Comparison of ENCODE assay signal across 15 cellular contexts in genomic region chr3:11627612-11628011, GRCh38. TPM values are rescaled to one million over a fixed set of nuclear protein-coding genes. Genes with fewer than 3 reads are reported as not detected.
A peak's percentile ranks its signal among the peaks of the same experiment; 100 is the strongest.
DNase-seq lines count a peak whose midpoint lies in the region; ATAC-seq and TF ChIP-seq lines count a peak whose summit lies in the region.
"Had no signal": no experiment of that assay in that cellular context is flagged by ENCODE, and none has a peak within 500 bp of the region (broad histone marks: within the 10 kb centered on the region; RNA-seq: fewer than 3 reads in every experiment).

No MANE protein-coding gene starts in this region.

- H3K9me3 ChIP-seq in HEK293 (ENCODE audit: control insufficient read depth, insufficient read depth, low read depth, low read length), result no peaks in the 10 kb centered on the region
- H3K9me3 ChIP-seq: A549, BE2C had no signal

- no peaks in the 10 kb centered on the region for H3K27me3 Mint-ChIP-seq in activated naive CD8-positive, alpha-beta T cell treated with anti-CD3 and anti-CD28 coated beads, Interleukin-2, amount 50 U/mL, for 24 hours
- H3K27me3 Mint-ChIP-seq: CD4-positive, alpha-beta memory T cell; IgD-negative memory B cell had no signal

- no peak for ATAC-seq in activated naive CD8-positive, alpha-beta T cell treated with anti-CD3 and anti-CD28 coated beads, Interleukin-2, amount 50 U/mL, for 24 hours
- ATAC-seq in left colon, result peak; percentile 73
- no peak for ATAC-seq in HG02571 (IDR thresholded peaks at IDR 0.05; ENCODE audit: unreplicated experiment)
- ATAC-seq: A549 had no signal

- peak overlapping the region; percentile 44 for H3K27ac Mint-ChIP-seq in activated naive CD8-positive, alpha-beta T cell treated with anti-CD3 and anti-CD28 coated beads, Interleukin-2, amount 50 U/mL, for 24 hours
- H3K27ac Mint-ChIP-seq: IgD-negative memory B cell had no signal

- H3K4me1 Mint-ChIP-seq in activated naive CD8-positive, alpha-beta T cell treated with anti-CD3 and anti-CD28 coated beads, Interleukin-2, amount 50 U/mL, for 24 hours, result peaks cover 82% of the 10 kb centered on the region

- DNase-seq in NCI-H526 (lab: John Stamatoyannopoulos, UW) (peak; percentile 65 to 75), left colon (no peak), GM19240 (ENCODE audit: insufficient read length, low spot score) (no peak), NCI-H748 treated with DMSO at 0.1 percent for 48 hours (lab: John Stamatoyannopoulos, UW) (no peak)
- no peak for DNase-seq in activated naive CD8-positive, alpha-beta T cell treated with anti-CD3 and anti-CD28 coated beads, Interleukin-2, amount 50 U/mL, for 24 hours
- DNase-seq: BE2C; CD4-positive, alpha-beta memory T cell; COR-L47; GF-D8; HCEC 1CT had no signal

- no peak for TF ChIP-seq CTCF in HEK293 (tag by site-specific recombination; IDR thresholded peaks at IDR 0.05)

- no peak overlapping the region for H3K27ac ChIP-seq in HEK293 (ENCODE audit: extremely low read depth, low read depth, low read length)
- H3K27ac ChIP-seq: A549, C4-2B had no signal

- no peaks in the 10 kb centered on the region for H3K9me3 Mint-ChIP-seq in activated naive CD8-positive, alpha-beta T cell treated with anti-CD3 and anti-CD28 coated beads, Interleukin-2, amount 50 U/mL, for 24 hours
- H3K9me3 Mint-ChIP-seq: CD4-positive, alpha-beta memory T cell; IgD-negative memory B cell had no signal

- peaks cover 16% of the 10 kb centered on the region for H3K36me3 Mint-ChIP-seq in activated naive CD8-positive, alpha-beta T cell treated with anti-CD3 and anti-CD28 coated beads, Interleukin-2, amount 50 U/mL, for 24 hours (ENCODE audit: low read depth)

- POLR2A ChIA-PET in HEK293 (lab: Yijun Ruan, JAX), result no interaction called here

- CTCF ChIA-PET in HEK293 (lab: Yijun Ruan, JAX), result interaction anchor here (2.1 kb wide), 1 partner anchor 249 kb away, joined by 7 read pairs; no protein-coding TSS in a partner anchor

- no peaks in the 10 kb centered on the region; a peak in 1 of 3 replicates for H3K36me3 ChIP-seq in HEK293 (ENCODE audit: control insufficient read depth in 2 of 2, insufficient read depth in 1 of 2, low read length in 2 of 2)
- H3K36me3 ChIP-seq: BE2C had no signal

- H3K4me1 ChIP-seq in HEK293 (ENCODE audit: control insufficient read depth, insufficient read depth, low read length), result peaks cover 19% of the 10 kb centered on the region
- H3K4me1 ChIP-seq: BE2C had no signal

- no peak overlapping the region for H3K4me3 ChIP-seq in HEK293 (ENCODE audit: low read depth, low read length)
- H3K4me3 ChIP-seq: A549 had no signal

- intact Hi-C loops in left colon (cut with DNase I, micrococcal nuclease), result no loop called here

- H3K4me3 Mint-ChIP-seq in activated naive CD8-positive, alpha-beta T cell treated with anti-CD3 and anti-CD28 coated beads, Interleukin-2, amount 50 U/mL, for 24 hours, result no peak overlapping the region

TF ChIP-seq in HEK293, 187 proteins besides CTCF, POLR2A, EP300 and RAD21:
- TF ChIP-seq PRDM6 (tag by site-specific recombination; IDR thresholded peaks at IDR 0.05), result peak; percentile 20; the same call in 1 of the 2 replicates
- TF ChIP-seq ZBTB7A (tag by site-specific recombination; IDR thresholded peaks at IDR 0.05; ENCODE audit: low read depth), result no peak

RNA-seq across cellular contexts. Expression of gene VGLL4, which starts 16.1 kb away (rescaled TPM):
- 10 to 100 TPM; 52.7 to 53.4 TPM for total RNA-seq in left colon

Comparison
In these comparisons a context has a peak if more than half of its experiments do, and no peak if none do; other contexts are left out.
1. DNase-seq: peak in NCI-H526 (2 of 2); none in activated naive CD8-positive, alpha-beta T cell treated with anti-CD3 and anti-CD28 coated beads, Interleukin-2, amount 50 U/mL, for 24 hours (single experiment), left colon (0 of 2), GM19240 (single experiment) and NCI-H748 treated with DMSO at 0.1 percent for 48 hours (single experiment).